10 cellular contexts compared by ENCODE assay signal in the genomic region with DNA sequence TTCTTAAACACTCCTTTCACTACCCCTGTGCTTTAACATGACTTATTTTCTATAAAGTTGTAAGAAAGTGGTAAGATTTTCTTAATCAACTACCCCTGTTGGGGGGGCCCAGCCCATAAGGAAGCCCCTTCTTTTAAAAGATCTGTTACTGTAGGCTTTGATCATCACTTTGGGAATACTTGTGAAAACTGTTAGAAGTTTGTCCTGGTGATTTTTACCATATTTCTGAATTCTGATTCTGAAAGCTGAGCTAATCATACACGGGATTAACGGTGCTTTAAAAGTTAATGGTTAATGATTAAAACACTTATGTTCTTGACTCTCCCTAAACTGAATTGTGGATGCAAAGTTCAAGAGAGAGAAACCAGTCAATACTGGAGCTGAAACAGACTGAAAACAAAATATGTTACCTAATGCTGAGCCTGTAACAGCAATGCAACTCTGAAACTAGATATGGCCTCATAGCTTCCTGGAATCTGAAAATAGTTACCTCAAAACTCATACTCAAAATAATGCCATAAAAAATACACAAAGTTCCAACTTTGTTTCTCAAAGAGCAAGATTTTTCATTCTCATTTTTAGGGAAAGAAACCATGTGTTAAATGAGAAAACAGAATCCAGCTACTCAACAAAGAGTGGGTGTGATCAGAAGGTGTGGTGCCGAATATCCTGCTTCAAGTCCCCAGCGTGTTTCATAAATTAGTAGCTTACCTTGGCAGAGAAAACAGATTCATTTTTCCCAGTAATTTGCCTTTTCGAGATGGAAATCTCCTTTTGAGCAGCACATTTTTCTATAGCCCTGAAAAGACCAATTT. TPM values are rescaled to one million over a fixed set of nuclear protein-coding genes. Genes with fewer than 3 reads are reported as not detected.
DNase-seq lines count a peak whose midpoint lies in the region; ATAC-seq and TF ChIP-seq lines count a peak whose summit lies in the region.
"Had no signal": no experiment of that assay in that cellular context is flagged by ENCODE, and none has a peak within 500 bp of the region (broad histone marks: within the 10 kb centered on the region; RNA-seq: fewer than 3 reads in every experiment).

No MANE protein-coding gene starts in this region.

- peak overlapping the region; percentile 94 for H3K27ac Mint-ChIP-seq in Calu3 (ENCODE audit: unreplicated experiment)

- no peaks in the 10 kb centered on the region for H3K27me3 Mint-ChIP-seq in Calu3 (ENCODE audit: unreplicated experiment)

- H3K27ac ChIP-seq in WERI-Rb-1: no peak overlapping the region

- H3K9me3 Mint-ChIP-seq in Calu3 (ENCODE audit: low read depth, unreplicated experiment): no peaks in the 10 kb centered on the region

- no peaks in the 10 kb centered on the region for H3K36me3 ChIP-seq in WERI-Rb-1

- intact Hi-C loops in Calu3 (cut with micrococcal nuclease; ENCODE audit: unreplicated experiment): loop anchor here (1.0 to 2.0 kb wide), 2 partner anchors 51 to 245 kb away; a partner anchor contains a TSS

- TF ChIP-seq CTCF in Calu3 (IDR thresholded peaks at IDR 0.05; ENCODE audit: unreplicated experiment) (no peak), WERI-Rb-1 (IDR thresholded peaks at IDR 0.05; ENCODE audit: low read depth, low read length) (no peak)

- CTCF ChIA-PET in Calu3 (lab: Charles Lee): interaction anchor here (1.0 to 2.8 kb wide), 4 partner anchors 55 to 408 kb away, joined by 4 to 15 read pairs (median 8); a partner anchor contains a TSS

- H3K4me3 Mint-ChIP-seq in Calu3 (ENCODE audit: low read depth, unreplicated experiment): peak overlapping the region; percentile 50

- no peaks in the 10 kb centered on the region for H3K9me3 ChIP-seq in WERI-Rb-1 (ENCODE audit: severe bottlenecking)

- no peaks in the 10 kb centered on the region for H3K36me3 Mint-ChIP-seq in Calu3 (ENCODE audit: insufficient read depth, unreplicated experiment)

- peaks cover 31% of the 10 kb centered on the region for H3K4me1 Mint-ChIP-seq in Calu3 (ENCODE audit: low read depth, unreplicated experiment)

- no peak overlapping the region for H3K4me3 ChIP-seq in WERI-Rb-1 (ENCODE audit: low read depth, low read length)

- no TSS peak for BruUV-seq in Calu3 (replicated peaks; lab: Mats Ljungman, UMichigan)

- no peaks in the 10 kb centered on the region for H3K27me3 ChIP-seq in WERI-Rb-1 (ENCODE audit: insufficient read depth, low read depth, severe bottlenecking)

- in situ Hi-C loops in KBM-7 (cut with MboI; ENCODE audit: low pct_unique_long_range_greater_than_20kb, low sequenced_read_pairs): no loop called here

- peak; percentile 69 for ATAC-seq in GM21526 (IDR thresholded peaks at IDR 0.05; ENCODE audit: low FRiP score, unreplicated experiment)
- peak; percentile 75 for ATAC-seq in HG03575 (IDR thresholded peaks at IDR 0.05; ENCODE audit: extremely low read depth, insufficient number of reproducible peaks, low FRiP score, unreplicated experiment)

- DNase-seq in Calu3 (no peak), kidney tubule cell (ENCODE audit: low spot score) (peak; percentile 76), NCI-H510A treated with DMSO at 0.1 percent for 48 hours (lab: John Stamatoyannopoulos, UW) (no peak), WERI-Rb-1 (no peak), KBM-7 (no peak), NOMO-1 treated with DMSO at 0.1 percent for 48 hours (lab: John Stamatoyannopoulos, UW; ENCODE audit: unreplicated experiment) (no peak)

RNA-seq across cellular contexts. Expression of a gene that starts 31.6 kb away (rescaled TPM):
- total RNA-seq in Calu3 (2022): not detected in 2 replicates
- total RNA-seq: SK-MEL-5, urinary bladder had no signal

RNA-seq across cellular contexts. Expression of a gene that starts 51.0 kb away (rescaled TPM):
- total RNA-seq in Calu3 (2022): 5.8 and 7.9 TPM in 2 replicates
- total RNA-seq: SK-MEL-5 had no signal
